8 cellular contexts compared by ENCODE assay signal in genomic region chr10:103691723-103692380, GRCh38.
DNase-seq lines count a peak whose midpoint lies in the region; ATAC-seq lines count a peak whose summit lies in the region.

No MANE protein-coding gene starts in this region.

- peaks cover 43% of the 10 kb centered on the region for H3K4me1 Mint-ChIP-seq in activated CD8-positive, alpha-beta memory T cell treated with anti-CD3 and anti-CD28 coated beads, Interleukin-2, amount 10 ng/mL, durations not matched to agents 7 days and 5 days
- H3K4me1 Mint-ChIP-seq in activated CD8-positive, alpha-beta T cell treated with anti-CD3 and anti-CD28 coated beads, Interleukin-2, amount 10 ng/mL, durations not matched to agents 7 days and 5 days (ENCODE audit: low read depth): peaks cover 45% of the 10 kb centered on the region

- peaks cover 3% of the 10 kb centered on the region for H3K4me1 ChIP-seq in rectal smooth muscle tissue (ENCODE audit: control insufficient read depth, insufficient read depth, low read length)

- H3K36me3 Mint-ChIP-seq in activated CD8-positive, alpha-beta memory T cell treated with anti-CD3 and anti-CD28 coated beads, Interleukin-2, amount 10 ng/mL, durations not matched to agents 7 days and 5 days: no peaks in the 10 kb centered on the region
- H3K36me3 Mint-ChIP-seq in activated CD8-positive, alpha-beta T cell treated with anti-CD3 and anti-CD28 coated beads, Interleukin-2, amount 10 ng/mL, durations not matched to agents 7 days and 5 days (ENCODE audit: low read depth): no peaks in the 10 kb centered on the region

- POLR2A ChIA-PET in activated CD8-positive, alpha-beta T cell treated with anti-CD3 and anti-CD28 coated beads, Interleukin-2, amount 10 ng/mL, durations not matched to agents 7 days and 5 days (lab: Charles Lee): interaction anchor here (0.6 to 1.1 kb wide), 2 partner anchors 14 to 1503 kb away, joined by 3 read pairs; no protein-coding TSS in a partner anchor

- H3K9me3 Mint-ChIP-seq in activated CD8-positive, alpha-beta memory T cell treated with anti-CD3 and anti-CD28 coated beads, Interleukin-2, amount 10 ng/mL, durations not matched to agents 7 days and 5 days (ENCODE audit: low read depth): no peaks in the 10 kb centered on the region
- no peaks in the 10 kb centered on the region for H3K9me3 Mint-ChIP-seq in activated CD8-positive, alpha-beta T cell treated with anti-CD3 and anti-CD28 coated beads, Interleukin-2, amount 10 ng/mL, durations not matched to agents 7 days and 5 days (ENCODE audit: insufficient read depth)

- CTCF ChIA-PET in activated CD8-positive, alpha-beta memory T cell treated with anti-CD3 and anti-CD28 coated beads, Interleukin-2, amount 10 ng/mL, durations not matched to agents 7 days and 5 days (lab: Charles Lee): no interaction called here
- CTCF ChIA-PET in activated CD8-positive, alpha-beta T cell treated with anti-CD3 and anti-CD28 coated beads, Interleukin-2, amount 10 ng/mL, durations not matched to agents 7 days and 5 days (lab: Charles Lee): interaction anchor here (2.4 kb wide), 1 partner anchor 87 kb away, joined by 5 read pairs; no protein-coding TSS in a partner anchor

- DNase-seq in activated CD8-positive, alpha-beta memory T cell treated with anti-CD3 and anti-CD28 coated beads, Interleukin-2, amount 10 ng/mL, durations not matched to agents 7 days and 5 days: no peak
- DNase-seq in activated CD8-positive, alpha-beta memory T cell treated with anti-CD3 and anti-CD28 coated beads for 24 hours: no peak
- peak; percentile 27 for DNase-seq in activated CD8-positive, alpha-beta T cell treated with anti-CD3 and anti-CD28 coated beads, Interleukin-2, amount 10 ng/mL, durations not matched to agents 7 days and 5 days
- no peak for DNase-seq in NCI-H1417 treated with DMSO at 0.1 percent for 48 hours (lab: John Stamatoyannopoulos, UW)
- DNase-seq in activated CD8-positive, alpha-beta memory T cell treated with anti-CD3 and anti-CD28 coated beads, Interleukin-2, amount 50 U/mL, for 4 hours: no peak
- DNase-seq in DMS153 (lab: John Stamatoyannopoulos, UW): no peak

- H3K4me3 ChIP-seq in rectal smooth muscle tissue (ENCODE audit: low read length): peak overlapping the region; percentile 22

- peak overlapping the region; percentile 46 for H3K4me3 Mint-ChIP-seq in activated CD8-positive, alpha-beta memory T cell treated with anti-CD3 and anti-CD28 coated beads, Interleukin-2, amount 10 ng/mL, durations not matched to agents 7 days and 5 days
- peak overlapping the region; percentile 34 for H3K4me3 Mint-ChIP-seq in activated CD8-positive, alpha-beta T cell treated with anti-CD3 and anti-CD28 coated beads, Interleukin-2, amount 10 ng/mL, durations not matched to agents 7 days and 5 days

- no peak overlapping the region for H3K27ac Mint-ChIP-seq in activated CD8-positive, alpha-beta memory T cell treated with anti-CD3 and anti-CD28 coated beads, Interleukin-2, amount 10 ng/mL, durations not matched to agents 7 days and 5 days
- peak overlapping the region; percentile 22 for H3K27ac Mint-ChIP-seq in activated CD8-positive, alpha-beta T cell treated with anti-CD3 and anti-CD28 coated beads, Interleukin-2, amount 10 ng/mL, durations not matched to agents 7 days and 5 days

- H3K36me3 ChIP-seq in rectal smooth muscle tissue (ENCODE audit: control insufficient read depth, insufficient read depth, low read length): no peaks in the 10 kb centered on the region

- no peaks in the 10 kb centered on the region for H3K27me3 ChIP-seq in rectal smooth muscle tissue (ENCODE audit: control insufficient read depth, insufficient read depth, low read length)

- H3K27ac ChIP-seq in rectal smooth muscle tissue (ENCODE audit: low read depth, low read length): no peak overlapping the region

- H3K27me3 Mint-ChIP-seq in activated CD8-positive, alpha-beta memory T cell treated with anti-CD3 and anti-CD28 coated beads, Interleukin-2, amount 10 ng/mL, durations not matched to agents 7 days and 5 days: peaks cover 2% of the 10 kb centered on the region
- peaks cover 3% of the 10 kb centered on the region for H3K27me3 Mint-ChIP-seq in activated CD8-positive, alpha-beta T cell treated with anti-CD3 and anti-CD28 coated beads, Interleukin-2, amount 10 ng/mL, durations not matched to agents 7 days and 5 days (ENCODE audit: low read depth)

- H3K9ac ChIP-seq in rectal smooth muscle tissue (ENCODE audit: low read length): no peak overlapping the region

- no peak for ATAC-seq in activated CD8-positive, alpha-beta memory T cell treated with anti-CD3 and anti-CD28 coated beads, Interleukin-2, amount 10 ng/mL, durations not matched to agents 7 days and 5 days
- ATAC-seq in HG02938 (IDR thresholded peaks at IDR 0.05; ENCODE audit: unreplicated experiment): peak; percentile 30
- ATAC-seq in activated CD8-positive, alpha-beta T cell treated with anti-CD3 and anti-CD28 coated beads, Interleukin-2, amount 10 ng/mL, durations not matched to agents 7 days and 5 days: no peak
